Comparison of ENCODE assay signal across 14 cellular contexts in genomic region chr9:121962421-121962820, GRCh38.
DNase-seq lines count a peak whose midpoint lies in the region; TF ChIP-seq lines count a peak whose summit lies in the region.
"Had no signal": no experiment of that assay in that cellular context is flagged by ENCODE, and none has a peak within 500 bp of the region (broad histone marks: within the 10 kb centered on the region; RNA-seq: fewer than 3 reads in every experiment).

No MANE protein-coding gene starts in this region.

- peak; percentile 14 for DNase-seq in HFFc6
- no peak for DNase-seq in SK-N-SH
- no peak for DNase-seq in epithelial cell of prostate (ENCODE audit: low read depth, low spot score)
- DNase-seq in skeletal muscle cell (ENCODE audit: low read depth): no peak
- DNase-seq in transverse colon: no peak
- no peak for DNase-seq in NCI-H82 (lab: John Stamatoyannopoulos, UW)
- DNase-seq in NCI-H2227 (lab: John Stamatoyannopoulos, UW; ENCODE audit: unreplicated experiment): no peak
- DNase-seq: DMS153, NCI-H1436 treated with DMSO at 0.1 percent for 48 hours, NCI-H2081, NCI-H226, NCI-H526, OCI-M1 had no signal

- POLR2A ChIA-PET in SK-N-SH (lab: Yijun Ruan, JAX): no interaction called here

- H3K9me3 ChIP-seq in SK-N-SH (no peaks in the 10 kb centered on the region), transverse colon (no peaks in the 10 kb centered on the region)
- H3K9me3 ChIP-seq: HAP-1 had no signal

- H3K27ac ChIP-seq in SK-N-SH (ENCODE audit: low read depth in 2 of 2, low read length in 1 of 2) (peak overlapping the region in 1 of 2 experiments; percentile 88; a peak in 2 of 4 replicates), epithelial cell of prostate (peak overlapping the region; percentile 85), transverse colon (no peak overlapping the region)

- peaks cover 3% of the 10 kb centered on the region for H3K27me3 Mint-ChIP-seq in HFFc6 (ENCODE audit: insufficient read depth)

- H3K27ac Mint-ChIP-seq in HFFc6: peak overlapping the region; percentile 36; the same call in 1 of the 2 replicates

- H3K27me3 ChIP-seq in SK-N-SH (ENCODE audit: insufficient read depth) (no peaks in the 10 kb centered on the region), transverse colon (no peaks in the 10 kb centered on the region)

- H2AFZ ChIP-seq in SK-N-SH (ENCODE audit: low read depth): no peak overlapping the region

- intact Hi-C loops in transverse colon (cut with DNase I; ENCODE audit: low total_unique reads): no loop called here

- TF ChIP-seq RAD21 in SK-N-SH (IDR thresholded peaks at IDR 0.05; ENCODE audit: low read length): no peak

- peaks cover 16% of the 10 kb centered on the region for H3F3A ChIP-seq in SK-N-SH (replicated peaks; ENCODE audit: insufficient read depth)

- no peaks in the 10 kb centered on the region for H4K20me1 ChIP-seq in SK-N-SH (ENCODE audit: insufficient read depth)

- TF ChIP-seq EP300 in SK-N-SH (IDR thresholded peaks at IDR 0.05; ENCODE audit: borderline replicate concordance in 1 of 2, low read depth in 1 of 2, low read length in 1 of 2) (no peak), transverse colon (IDR thresholded peaks at IDR 0.05; ENCODE audit: low read depth) (no peak)

- H3K4me1 ChIP-seq in SK-N-SH (ENCODE audit: control insufficient read depth in 1 of 2, insufficient read depth in 2 of 2, low read depth in 1 of 2, low read length in 1 of 2) (peaks cover 0 to 8% of the 10 kb centered on the region in 2 experiments; a peak in 1 of 4 replicates), transverse colon (no peaks in the 10 kb centered on the region)
- H3K4me1 ChIP-seq: HAP-1 had no signal

- in situ Hi-C loops in transverse colon (cut with MboI; ENCODE audit: low pct_ligation_motif_present in 1 of 4, low pct_unique_long_range_greater_than_20kb in 1 of 4, low sequenced_read_pairs in 3 of 4): no loop called here

- CTCF ChIA-PET in SK-N-SH (lab: Yijun Ruan, JAX): interaction anchor here (0.9 to 1.2 kb wide), 2 partner anchors 267 to 341 kb away, joined by 3 read pairs; no protein-coding TSS in a partner anchor

- peak overlapping the region; percentile 83 for H3K4me3 Mint-ChIP-seq in HFFc6

- no peaks in the 10 kb centered on the region for H3K9me3 Mint-ChIP-seq in HFFc6

- no peaks in the 10 kb centered on the region for H3K9me2 ChIP-seq in SK-N-SH

- H3K36me3 Mint-ChIP-seq in HFFc6 (ENCODE audit: low read depth): peaks cover 29% of the 10 kb centered on the region

- no peak for TF ChIP-seq POLR2A in transverse colon (IDR thresholded peaks at IDR 0.05)

- H3K9ac ChIP-seq in SK-N-SH: peak overlapping the region; percentile 65; the same call in 1 of the 2 replicates

- peak overlapping the region; percentile 77 for H3K4me2 ChIP-seq in SK-N-SH

- no peak for TF ChIP-seq CTCF in HFFc6 (IDR thresholded peaks at IDR 0.05)
- TF ChIP-seq CTCF in SK-N-SH (IDR thresholded peaks at IDR 0.05): no peak
- no peak for TF ChIP-seq CTCF in transverse colon (IDR thresholded peaks at IDR 0.05)

- 96% methylated on average over 1 of the region's 1 CpG for WGBS in SK-N-SH (ENCODE audit: low lambda C conversion rate)
- WGBS in transverse colon (ENCODE audit: low coverage in 1 of 2), 2 donors: 95 to 100% methylated on average over 1 of the region's 1 CpG

- no peaks in the 10 kb centered on the region for H3K36me3 ChIP-seq in SK-N-SH (replicated peaks in 1 of 2; ENCODE audit: control insufficient read depth in 1 of 2, insufficient read depth in 2 of 2, low read length in 1 of 2)
- no peaks in the 10 kb centered on the region for H3K36me3 ChIP-seq in transverse colon
- H3K36me3 ChIP-seq: HAP-1 had no signal

- H3K4me3 ChIP-seq in SK-N-SH (ENCODE audit: low read depth in 2 of 2, low read length in 1 of 2) (peak overlapping the region; percentile 37 to 56; a peak in 3 of 4 replicates), skeletal muscle cell (ENCODE audit: low read depth, low read length) (peak overlapping the region; percentile 35), transverse colon (no peak overlapping the region)
- H3K4me3 ChIP-seq: HAP-1 had no signal

- H3K79me2 ChIP-seq in SK-N-SH (ENCODE audit: insufficient read depth): peaks cover 60% of the 10 kb centered on the region

- H3K4me1 Mint-ChIP-seq in HFFc6 (ENCODE audit: low read depth): peaks cover 87% of the 10 kb centered on the region

TF ChIP-seq in SK-N-SH, 30 proteins besides CTCF, POLR2A, EP300 and RAD21:
- no peak for TF ChIP-seq RFX5 (IDR thresholded peaks at IDR 0.05; ENCODE audit: low read length)
- TF ChIP-seq MAX (IDR thresholded peaks at IDR 0.05; ENCODE audit: low read depth): 0 out of 2 replicates have a peak, but pooled peaks have one; percentile 6
- TF ChIP-seq NRF1 (IDR thresholded peaks at IDR 0.05; ENCODE audit: low read depth, low read length): no peak

Comparison
In these comparisons a context has a peak if more than half of its experiments do, and no peak if none do; other contexts are left out.
1. H3K4me3 ChIP-seq: peak in SK-N-SH (2 of 2) and skeletal muscle cell (single experiment); none in transverse colon (0 of 4).